Comparison of ENCODE assay signal across 9 cellular contexts in the genomic region with DNA sequence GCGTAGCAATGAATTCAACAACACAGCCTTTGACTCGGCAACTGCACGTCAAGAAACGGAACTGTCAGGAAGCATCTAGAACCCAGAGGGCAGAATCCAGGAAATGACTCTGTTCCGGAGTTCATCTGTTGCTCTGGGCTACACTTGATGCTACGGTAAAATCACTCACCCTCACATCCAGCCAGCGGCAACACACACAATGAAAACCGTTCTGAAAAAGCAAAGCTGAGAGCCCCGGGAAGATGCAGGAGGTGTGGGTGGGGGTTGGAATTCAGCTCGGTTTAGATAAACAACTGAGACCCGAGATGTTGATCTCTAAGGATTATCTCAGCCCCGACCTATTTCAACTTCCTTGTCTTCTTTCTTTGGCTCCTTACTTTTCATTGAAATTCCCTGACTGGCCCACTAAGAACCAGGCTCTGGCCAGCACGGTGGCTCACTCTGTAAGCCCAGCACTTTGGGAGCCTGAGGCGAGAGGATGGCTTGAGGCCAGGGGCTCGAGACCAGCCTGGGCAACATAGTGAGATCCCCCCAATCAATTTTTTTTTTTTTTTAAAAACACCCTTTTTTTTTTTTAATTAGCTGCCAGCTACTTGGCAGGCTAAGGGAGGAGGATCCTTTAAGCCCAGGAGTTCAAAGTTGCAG. TPM values are rescaled to one million over a fixed set of nuclear protein-coding genes. Genes with fewer than 3 reads are reported as not detected.
DNase-seq lines count a peak whose midpoint lies in the region; ATAC-seq and TF ChIP-seq lines count a peak whose summit lies in the region.
"Had no signal": no experiment of that assay in that cellular context is flagged by ENCODE, and none has a peak within 500 bp of the region (broad histone marks: within the 10 kb centered on the region; RNA-seq: fewer than 3 reads in every experiment).

No MANE protein-coding gene starts in this region.

- DNase-seq in NB4 (ENCODE audit: low read depth) = peak; percentile 29
- peak; percentile 54 for DNase-seq in activated T-helper 1 cell treated with anti-CD3 and anti-CD28 coated beads, Interleukin-12 subunit alpha, Interleukin-12 subunit beta, Interleukin-2, Interleukin-4 antibody, amounts not matched to agents 30 ng/mL and 10 ng/mL and 1 ng/mL, durations not matched to agents 14 hours and 24 hours and 36 hours (ENCODE audit: low spot score)
- DNase-seq in glomerular visceral epithelial cell (ENCODE audit: extremely low spot score) = peak; percentile 48
- no peak for DNase-seq in NCI-H2196 (lab: John Stamatoyannopoulos, UW; ENCODE audit: unreplicated experiment)

- no peak overlapping the region for H3K4me3 ChIP-seq in NB4 (ENCODE audit: low read depth, low read length)
- no peak overlapping the region for H3K4me3 ChIP-seq in skin epidermis

- peak overlapping the region; percentile 85 for H3K27ac Mint-ChIP-seq in activated T-helper 1 cell treated with anti-CD3 and anti-CD28 coated beads, Interleukin-12 subunit alpha, Interleukin-12 subunit beta, Interleukin-2, Interleukin-4 antibody, amounts not matched to agents 30 ng/mL and 10 ng/mL and 1 ng/mL, durations not matched to agents 14 hours and 24 hours and 36 hours

- peaks cover 18% of the 10 kb centered on the region for H3K4me1 Mint-ChIP-seq in activated T-helper 1 cell treated with anti-CD3 and anti-CD28 coated beads, Interleukin-12 subunit alpha, Interleukin-12 subunit beta, Interleukin-2, Interleukin-4 antibody, amounts not matched to agents 30 ng/mL and 10 ng/mL and 1 ng/mL, durations not matched to agents 14 hours and 24 hours and 36 hours (ENCODE audit: low read depth)

- peaks cover 3% of the 10 kb centered on the region for H3K27me3 Mint-ChIP-seq in activated T-helper 1 cell treated with anti-CD3 and anti-CD28 coated beads, Interleukin-12 subunit alpha, Interleukin-12 subunit beta, Interleukin-2, Interleukin-4 antibody, amounts not matched to agents 30 ng/mL and 10 ng/mL and 1 ng/mL, durations not matched to agents 14 hours and 24 hours and 36 hours (ENCODE audit: insufficient read depth)

- TF ChIP-seq CTCF in NB4 (IDR thresholded peaks at IDR 0.05; ENCODE audit: low read depth, low read length) = no peak

- no peak for TF ChIP-seq POLR2A in GM18505 (IDR thresholded peaks at IDR 0.05; ENCODE audit: borderline replicate concordance, extremely low read depth, insufficient read depth, insufficient read length)
- TF ChIP-seq POLR2A in NB4 (IDR thresholded peaks at IDR 0.05; ENCODE audit: extremely low read depth, insufficient read length) = no peak

- H3K36me3 Mint-ChIP-seq in activated T-helper 1 cell treated with anti-CD3 and anti-CD28 coated beads, Interleukin-12 subunit alpha, Interleukin-12 subunit beta, Interleukin-2, Interleukin-4 antibody, amounts not matched to agents 30 ng/mL and 10 ng/mL and 1 ng/mL, durations not matched to agents 14 hours and 24 hours and 36 hours (ENCODE audit: low read depth) = no peaks in the 10 kb centered on the region

- H3K27ac ChIP-seq in skin epidermis = peak overlapping the region in 14 of 21 experiments; percentile 8 to 66 (median 54)

- intact Hi-C loops in activated T-helper 1 cell treated with anti-CD3 and anti-CD28 coated beads, Interleukin-12 subunit alpha, Interleukin-12 subunit beta, Interleukin-2, Interleukin-4 antibody, amounts not matched to agents 30 ng/mL and 10 ng/mL and 1 ng/mL, durations not matched to agents 14 hours and 24 hours and 36 hours (cut with micrococcal nuclease) = no loop called here

- H3K4me3 Mint-ChIP-seq in activated T-helper 1 cell treated with anti-CD3 and anti-CD28 coated beads, Interleukin-12 subunit alpha, Interleukin-12 subunit beta, Interleukin-2, Interleukin-4 antibody, amounts not matched to agents 30 ng/mL and 10 ng/mL and 1 ng/mL, durations not matched to agents 14 hours and 24 hours and 36 hours = peak overlapping the region; percentile 34

- ATAC-seq in GM18505 (IDR thresholded peaks at IDR 0.05; ENCODE audit: unreplicated experiment) = peak; percentile 59
- ATAC-seq in GM18517 (IDR thresholded peaks at IDR 0.05; ENCODE audit: unreplicated experiment) = no peak
- ATAC-seq in GM21529 (IDR thresholded peaks at IDR 0.05; ENCODE audit: unreplicated experiment) = no peak

- no peaks in the 10 kb centered on the region for H3K9me3 Mint-ChIP-seq in activated T-helper 1 cell treated with anti-CD3 and anti-CD28 coated beads, Interleukin-12 subunit alpha, Interleukin-12 subunit beta, Interleukin-2, Interleukin-4 antibody, amounts not matched to agents 30 ng/mL and 10 ng/mL and 1 ng/mL, durations not matched to agents 14 hours and 24 hours and 36 hours
- H3K9me3 Mint-ChIP-seq: nephron had no signal

RNA-seq across cellular contexts. Expression of gene RAB17, which starts 13.3 kb away (rescaled TPM):
- not detected in 2 replicates for total RNA-seq in activated T-helper 1 cell treated with anti-CD3 and anti-CD28 coated beads, Interleukin-12 subunit alpha, Interleukin-12 subunit beta, Interleukin-2, Interleukin-4 antibody, amounts not matched to agents 30 ng/mL and 10 ng/mL and 1 ng/mL, durations not matched to agents 14 hours and 24 hours and 36 hours

RNA-seq across cellular contexts. Expression of gene LRRFIP1, which starts 23.5 kb away (rescaled TPM):
- total RNA-seq in activated T-helper 1 cell treated with anti-CD3 and anti-CD28 coated beads, Interleukin-12 subunit alpha, Interleukin-12 subunit beta, Interleukin-2, Interleukin-4 antibody, amounts not matched to agents 30 ng/mL and 10 ng/mL and 1 ng/mL, durations not matched to agents 14 hours and 24 hours and 36 hours = 212 and 226 TPM in 2 replicates

RNA-seq across cellular contexts. Expression of gene PRLH, which starts 37.5 kb away (rescaled TPM):
- not detected in 2 replicates for total RNA-seq in activated T-helper 1 cell treated with anti-CD3 and anti-CD28 coated beads, Interleukin-12 subunit alpha, Interleukin-12 subunit beta, Interleukin-2, Interleukin-4 antibody, amounts not matched to agents 30 ng/mL and 10 ng/mL and 1 ng/mL, durations not matched to agents 14 hours and 24 hours and 36 hours
